22 cellular contexts compared by ENCODE assay signal in the genomic region with DNA sequence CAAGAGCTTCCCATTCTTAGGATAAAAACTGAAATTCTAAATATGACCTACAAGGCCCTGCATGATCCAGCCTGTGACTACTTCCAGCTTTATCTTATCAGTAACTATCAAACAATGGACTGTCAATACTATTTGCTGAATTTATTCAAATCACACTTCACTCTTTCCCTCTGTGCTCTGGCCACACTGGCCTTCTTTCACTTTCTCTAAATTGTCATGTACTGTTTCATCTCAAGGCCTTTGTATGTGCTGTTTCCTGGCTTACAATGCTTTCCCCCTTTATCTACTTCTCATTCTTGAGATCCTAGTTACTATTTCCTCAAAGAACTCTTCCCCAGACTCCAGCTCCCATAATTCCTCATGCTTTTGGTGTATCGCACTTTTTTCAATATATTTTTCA.
"Had no signal": no experiment of that assay in that cellular context is flagged by ENCODE, and none has a peak within 500 bp of the region (broad histone marks: within the 10 kb centered on the region; RNA-seq: fewer than 3 reads in every experiment).

No MANE protein-coding gene starts in this region.

- H3K4me3 ChIP-seq: MG63, SJSA1, SK-N-MC had no signal

- H3K27me3 ChIP-seq: MG63, SJSA1 had no signal

- DNase-seq: IMR-90, Karpas-422, KG1, MG63, NCI-H1092, NCI-H1105 treated with DMSO at 0.1 percent for 48 hours, NCI-H1436, NCI-H187, NCI-H2029, NCI-H2081 treated with DMSO at 0.1 percent for 48 hours, NCI-H2171, NCI-H345, NCI-H446 treated with DMSO at 0.1 percent for 48 hours, NCI-H510A treated with DMSO at 0.1 percent for 48 hours, NCI-H526 treated with DMSO at 0.1 percent for 48 hours, NCI-H748 treated with DMSO at 0.1 percent for 48 hours, Right ventricle myocardium superior, RPMI8226, SIG-M5 had no signal

- H3K27ac ChIP-seq: SJSA1, SK-N-MC had no signal

- ATAC-seq: HepG2 had no signal

- H3K9me3 ChIP-seq: MG63, SJSA1 had no signal
